ENCODE assay signal across 1 cellular context in genomic region chr5:118956727-118957126, GRCh38.
TF ChIP-seq lines count a peak whose summit lies in the region.

No MANE protein-coding gene starts in this region.

TF ChIP-seq in endothelial cell of umbilical vein, 7 proteins besides CTCF, POLR2A, EP300 and RAD21 (continued from another document):
- TF ChIP-seq MAX (IDR thresholded peaks at IDR 0.05; ENCODE audit: insufficient read depth, insufficient read length) (no peak), GATA2 (IDR thresholded peaks at IDR 0.05; ENCODE audit: insufficient read depth, insufficient read length, low read depth, low read length) (no peak), JUN (IDR thresholded peaks at IDR 0.05; ENCODE audit: borderline replicate concordance, insufficient read depth, insufficient read length, low read depth) (no peak), EZH2 (IDR thresholded peaks at IDR 0.05; ENCODE audit: borderline replicate concordance, low read depth, low read length, severe bottlenecking) (no peak), FOS (IDR thresholded peaks at IDR 0.05; ENCODE audit: borderline replicate concordance, insufficient read depth, low read length) (no peak), MYC (IDR thresholded peaks at IDR 0.05; ENCODE audit: low read depth, low read length) (no peak)
